20 cellular contexts compared by ENCODE assay signal in the genomic region with DNA sequence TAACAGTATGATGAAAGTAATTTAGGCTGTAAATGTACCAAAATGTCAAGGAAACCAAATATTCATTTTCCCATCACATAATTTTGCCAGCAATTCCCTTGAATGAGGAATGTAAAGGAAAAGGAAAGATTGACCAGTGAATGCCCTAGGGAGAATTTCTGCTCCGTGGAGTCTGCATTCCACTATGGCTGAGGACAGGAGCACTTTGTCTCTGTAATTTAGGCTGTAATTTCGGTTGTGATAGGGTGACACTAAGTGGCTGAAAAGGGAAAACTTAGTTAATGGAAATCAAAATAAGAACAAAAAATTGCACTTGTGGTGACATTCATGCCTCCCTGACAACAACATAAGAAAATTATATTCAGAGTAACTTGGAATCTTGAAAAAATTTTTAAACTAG. TPM values are rescaled to one million over a fixed set of nuclear protein-coding genes. Genes with fewer than 3 reads are reported as not detected.
A peak's percentile ranks its signal among the peaks of the same experiment; 100 is the strongest.
DNase-seq lines count a peak whose midpoint lies in the region; ATAC-seq, FAIRE-seq and TF ChIP-seq lines count a peak whose summit lies in the region.
"Had no signal": no experiment of that assay in that cellular context is flagged by ENCODE, and none has a peak within 500 bp of the region (broad histone marks: within the 10 kb centered on the region; RNA-seq: fewer than 3 reads in every experiment).

No MANE protein-coding gene starts in this region.

- no peaks in the 10 kb centered on the region for H3K36me3 ChIP-seq in Panc1 (ENCODE audit: control insufficient read depth, insufficient read depth, low read length)
- H3K36me3 ChIP-seq in adrenal gland (replicated peaks in 1 of 2) = no peaks in the 10 kb centered on the region
- H3K36me3 ChIP-seq: right atrium auricular region had no signal

- no peak overlapping the region for H3K4me3 ChIP-seq in A549
- H3K4me3 ChIP-seq in Panc1 (ENCODE audit: low read depth in 2 of 2, low read length in 2 of 2) = no peak overlapping the region
- no peak overlapping the region for H3K4me3 ChIP-seq in adrenal gland
- H3K4me3 ChIP-seq: dorsolateral prefrontal cortex, right atrium auricular region had no signal

- H3K4me2 ChIP-seq in A549 = peak overlapping the region; percentile 63

- POLR2A ChIA-PET in A549 (lab: Yijun Ruan, JAX) = no interaction called here
- POLR2A ChIA-PET in Panc1 (lab: Charles Lee) = no interaction called here
- POLR2A ChIA-PET in activated CD4-positive, alpha-beta memory T cell treated with anti-CD3 and anti-CD28 coated beads for 36 hours (lab: Charles Lee) = no interaction called here

- no peak overlapping the region for H3K4me3 Mint-ChIP-seq in activated T-helper 2 cell treated with anti-CD3 and anti-CD28 coated beads, Interferon-gamma antibody, Interleukin-2, Interleukin-4, amounts not matched to agents 10 μg/mL and 5 μg/mL and 100 μg/mL, durations not matched to agents 14 hours and 24 hours and 36 hours (ENCODE audit: low read depth)
- no peak overlapping the region for H3K4me3 Mint-ChIP-seq in activated CD4-positive, alpha-beta memory T cell treated with anti-CD3 and anti-CD28 coated beads for 36 hours
- H3K4me3 Mint-ChIP-seq: naive thymus-derived CD8-positive, alpha-beta T cell; stimulated activated naive B cell treated with anti-CD40 and anti-IgM and Interleukin-4, amounts not matched to agents 10 μg/mL and 1 μg/mL and 100 μg/mL, for 72 hours had no signal

- CTCF ChIA-PET in A549 (lab: Yijun Ruan, JAX) = no interaction called here
- CTCF ChIA-PET in Panc1 (lab: Charles Lee) = no interaction called here
- CTCF ChIA-PET in activated CD4-positive, alpha-beta memory T cell treated with anti-CD3 and anti-CD28 coated beads for 36 hours (lab: Charles Lee) = no interaction called here

- H3K4me1 ChIP-seq in A549 (peaks cover 29% of the 10 kb centered on the region; the same call in 2 of the 3 replicates), Panc1 (ENCODE audit: control insufficient read depth, insufficient read depth, low read length) (no peaks in the 10 kb centered on the region), adrenal gland (replicated peaks in 1 of 2) (no peaks in the 10 kb centered on the region)
- H3K4me1 ChIP-seq: right atrium auricular region had no signal

- no peak overlapping the region for H3K27ac Mint-ChIP-seq in activated T-helper 2 cell treated with anti-CD3 and anti-CD28 coated beads, Interferon-gamma antibody, Interleukin-2, Interleukin-4, amounts not matched to agents 10 μg/mL and 5 μg/mL and 100 μg/mL, durations not matched to agents 14 hours and 24 hours and 36 hours
- H3K27ac Mint-ChIP-seq in activated CD4-positive, alpha-beta memory T cell treated with anti-CD3 and anti-CD28 coated beads for 36 hours = no peak overlapping the region
- H3K27ac Mint-ChIP-seq: naive thymus-derived CD8-positive, alpha-beta T cell; stimulated activated naive B cell treated with anti-CD40 and anti-IgM and Interleukin-4, amounts not matched to agents 10 μg/mL and 1 μg/mL and 100 μg/mL, for 72 hours had no signal

- peak in 1 of 2 experiments; percentile 64; a peak in 2 of 6 replicates for ATAC-seq in A549
- ATAC-seq in Panc1 = 0 out of 2 replicates have a peak, but pooled peaks have one; percentile 66
- no peak for ATAC-seq in HG03097 (IDR thresholded peaks at IDR 0.05; ENCODE audit: low FRiP score, unreplicated experiment)
- ATAC-seq: naive thymus-derived CD8-positive, alpha-beta T cell; SK-N-SH treated with all-trans-retinoic acid at 6 μM for 48 hours; stimulated activated naive B cell treated with anti-CD40 and anti-IgM and Interleukin-4, amounts not matched to agents 10 μg/mL and 1 μg/mL and 100 μg/mL, for 72 hours had no signal

- TF ChIP-seq CTCF in A549 (IDR thresholded peaks at IDR 0.05) = no peak; the same call in 2 of the 3 replicates
- TF ChIP-seq CTCF in GM13977 (IDR thresholded peaks at IDR 0.05; ENCODE audit: extremely low read depth, insufficient read depth, missing control alignments) = peak; percentile 14
- peak; percentile 11; the same call in 1 of the 2 replicates for TF ChIP-seq CTCF in Panc1 (IDR thresholded peaks at IDR 0.05)
- TF ChIP-seq CTCF in adrenal gland (IDR thresholded peaks at IDR 0.05) = peak in 2 of 6 experiments; percentile 14 to 20

- no peaks in the 10 kb centered on the region for H3K36me3 Mint-ChIP-seq in activated T-helper 2 cell treated with anti-CD3 and anti-CD28 coated beads, Interferon-gamma antibody, Interleukin-2, Interleukin-4, amounts not matched to agents 10 μg/mL and 5 μg/mL and 100 μg/mL, durations not matched to agents 14 hours and 24 hours and 36 hours (ENCODE audit: low read depth)
- H3K36me3 Mint-ChIP-seq in activated CD4-positive, alpha-beta memory T cell treated with anti-CD3 and anti-CD28 coated beads for 36 hours = no peaks in the 10 kb centered on the region
- H3K36me3 Mint-ChIP-seq: naive thymus-derived CD8-positive, alpha-beta T cell; stimulated activated naive B cell treated with anti-CD40 and anti-IgM and Interleukin-4, amounts not matched to agents 10 μg/mL and 1 μg/mL and 100 μg/mL, for 72 hours had no signal

- H3K27ac ChIP-seq in A549 (0 out of 6 replicates have a peak overlapping the region, but pooled peaks of 1 of the 2 experiments have one; percentile 3), Panc1 (ENCODE audit: low read length) (no peak overlapping the region), adrenal gland (no peak overlapping the region)
- H3K27ac ChIP-seq: dorsolateral prefrontal cortex, right atrium auricular region had no signal

- in situ Hi-C loops in GM13977 (cut with MboI; ENCODE audit: low pct_unique_long_range_greater_than_20kb, low sequenced_read_pairs, unreplicated experiment) = no loop called here
- in situ Hi-C loops in Panc1 (cut with HindIII; ENCODE audit: low pct_unique_long_range_greater_than_20kb, low sequenced_read_pairs) = no loop called here

- peak; percentile 52 to 60 for TF ChIP-seq RAD21 in A549 (conservative IDR thresholded peaks at IDR 0.05 in 1 of 2, IDR thresholded peaks at IDR 0.05 in 1 of 2)

- no peaks in the 10 kb centered on the region for H3K9me3 Mint-ChIP-seq in activated T-helper 2 cell treated with anti-CD3 and anti-CD28 coated beads, Interferon-gamma antibody, Interleukin-2, Interleukin-4, amounts not matched to agents 10 μg/mL and 5 μg/mL and 100 μg/mL, durations not matched to agents 14 hours and 24 hours and 36 hours
- no peaks in the 10 kb centered on the region for H3K9me3 Mint-ChIP-seq in activated CD4-positive, alpha-beta memory T cell treated with anti-CD3 and anti-CD28 coated beads for 36 hours
- H3K9me3 Mint-ChIP-seq: naive thymus-derived CD8-positive, alpha-beta T cell; stimulated activated naive B cell treated with anti-CD40 and anti-IgM and Interleukin-4, amounts not matched to agents 10 μg/mL and 1 μg/mL and 100 μg/mL, for 72 hours had no signal

- no TSS peak for BruUV-seq in Panc1 (replicated peaks; lab: Mats Ljungman, UMichigan)

- intact Hi-C loops in Panc1 (cut with micrococcal nuclease; ENCODE audit: unreplicated experiment) = no loop called here
- intact Hi-C loops in activated T-helper 2 cell treated with anti-CD3 and anti-CD28 coated beads, Interferon-gamma antibody, Interleukin-2, Interleukin-4, amounts not matched to agents 10 μg/mL and 5 μg/mL and 100 μg/mL, durations not matched to agents 14 hours and 24 hours and 36 hours (cut with micrococcal nuclease) = no loop called here
- intact Hi-C loops in adrenal gland (cut with DNase I) = no loop called here
- intact Hi-C loops in activated CD4-positive, alpha-beta memory T cell treated with anti-CD3 and anti-CD28 coated beads for 36 hours (cut with micrococcal nuclease) = no loop called here

- H3K27me3 Mint-ChIP-seq in activated T-helper 2 cell treated with anti-CD3 and anti-CD28 coated beads, Interferon-gamma antibody, Interleukin-2, Interleukin-4, amounts not matched to agents 10 μg/mL and 5 μg/mL and 100 μg/mL, durations not matched to agents 14 hours and 24 hours and 36 hours (ENCODE audit: low read depth) = peaks cover 39% of the 10 kb centered on the region
- H3K27me3 Mint-ChIP-seq in activated CD4-positive, alpha-beta memory T cell treated with anti-CD3 and anti-CD28 coated beads for 36 hours = peaks cover 5% of the 10 kb centered on the region

- H3K27me3 ChIP-seq in Panc1 (ENCODE audit: control insufficient read depth, insufficient read depth, low read length) (no peaks in the 10 kb centered on the region), adrenal gland (no peaks in the 10 kb centered on the region)
- H3K27me3 ChIP-seq: dorsolateral prefrontal cortex, right atrium auricular region had no signal

- no peaks in the 10 kb centered on the region for H3K9me3 ChIP-seq in A549
- no peaks in the 10 kb centered on the region for H3K9me3 ChIP-seq in Panc1 (ENCODE audit: control insufficient read depth, insufficient read depth, low read depth, low read length)
- H3K9me3 ChIP-seq in adrenal gland (replicated peaks in 1 of 3) = no peaks in the 10 kb centered on the region
- H3K9me3 ChIP-seq: right atrium auricular region had no signal

- peaks cover 3% of the 10 kb centered on the region for H3K4me1 Mint-ChIP-seq in activated T-helper 2 cell treated with anti-CD3 and anti-CD28 coated beads, Interferon-gamma antibody, Interleukin-2, Interleukin-4, amounts not matched to agents 10 μg/mL and 5 μg/mL and 100 μg/mL, durations not matched to agents 14 hours and 24 hours and 36 hours (ENCODE audit: low read depth)
- H3K4me1 Mint-ChIP-seq in activated CD4-positive, alpha-beta memory T cell treated with anti-CD3 and anti-CD28 coated beads for 36 hours (ENCODE audit: low read depth) = no peaks in the 10 kb centered on the region
- H3K4me1 Mint-ChIP-seq: naive thymus-derived CD8-positive, alpha-beta T cell; stimulated activated naive B cell treated with anti-CD40 and anti-IgM and Interleukin-4, amounts not matched to agents 10 μg/mL and 1 μg/mL and 100 μg/mL, for 72 hours had no signal

- TF ChIP-seq EP300 in A549 (IDR thresholded peaks at IDR 0.05) = no peak

- FAIRE-seq in A549 (lab: Jason Lieb, UNC) = no peak

- WGBS in A549 (ENCODE audit: missing lambda C conversion rate) = 3% methylated on average over 2 of the region's 2 CpGs
- 19 to 39% (median 31%) methylated on average over 2 of the region's 2 CpGs for WGBS in adrenal gland, 4 donors

- TF ChIP-seq POLR2A in A549 (IDR thresholded peaks at IDR 0.05; ENCODE audit: low read length) (no peak), adrenal gland (IDR thresholded peaks at IDR 0.05) (no peak)

- DNase-seq in A549 (ENCODE audit: low read depth in 1 of 2, low spot score in 1 of 2) = peak in 1 of 2 experiments; percentile 26
- no peak for DNase-seq in GM13977 (ENCODE audit: low spot score)
- DNase-seq in Panc1 (ENCODE audit: low read depth, low spot score) = no peak
- peak; percentile 20 for DNase-seq in fibroblast of peridontal ligament (ENCODE audit: extremely low read depth)
- DNase-seq in activated T-helper 2 cell treated with anti-CD3 and anti-CD28 coated beads, Interferon-gamma antibody, Interleukin-2, Interleukin-4, amounts not matched to agents 10 μg/mL and 5 μg/mL and 100 μg/mL, durations not matched to agents 14 hours and 24 hours and 36 hours (ENCODE audit: low spot score) = no peak
- no peak for DNase-seq in adrenal gland
- DNase-seq in activated CD4-positive, alpha-beta memory T cell treated with anti-CD3 and anti-CD28 coated beads for 36 hours = no peak
- DNase-seq: activated CD4-positive, CD25-positive, alpha-beta regulatory T cell treated with anti-CD3 and anti-CD28 coated beads, Interleukin-2, amount 50 U/mL, for 72 hours; activated T-cell treated with anti-CD3 and anti-CD28 coated beads, Interleukin-2, amount 50 U/mL, for 1 hour; amygdala; dorsolateral prefrontal cortex; naive thymus-derived CD8-positive, alpha-beta T cell; NCI-H1694; NCI-H774; stimulated activated CD4-positive, alpha-beta T cell treated with anti-CD3 and anti-CD28 coated beads, Interleukin-4, amount 100 ng/mL, for 4 hours; stimulated activated naive B cell treated with anti-CD40 and anti-IgM and Interleukin-4, amounts not matched to agents 10 μg/mL and 1 μg/mL and 100 μg/mL, for 72 hours had no signal

RNA-seq across cellular contexts. Expression of gene TMEM207, which starts 8.3 kb away (rescaled TPM):
- polyA plus RNA-seq in A549 (2011; rRNA removed) (not detected in 2 replicates), A549 (2017; fragmentation: RNase III; extraction: RNeasy Plus Mini Kit Qiagen cat#74134 plus additional on column Dnase treatment) (not detected in 3 replicates), adrenal gland (not detected)
- polyA plus RNA-seq in A549 (2012; cell fraction: cytosol; rRNA removed) = not detected in 2 replicates
- polyA plus RNA-seq in A549 (2012; cell fraction: nucleus; rRNA removed) = not detected in 2 replicates
- polyA minus RNA-seq in A549 (2011; rRNA and poly(A)+ RNA removed) = not detected in 2 replicates
- total RNA-seq in Panc1 (2021; ENCODE audit: unreplicated experiment) (not detected), adrenal gland (not detected)
- polyA plus RNA-seq in Panc1 (2012; ENCODE audit: insufficient read length) = not detected
- not detected in 2 replicates for total RNA-seq in activated T-helper 2 cell treated with anti-CD3 and anti-CD28 coated beads, Interferon-gamma antibody, Interleukin-2, Interleukin-4, amounts not matched to agents 10 μg/mL and 5 μg/mL and 100 μg/mL, durations not matched to agents 14 hours and 24 hours and 36 hours
- not detected for total RNA-seq in activated CD4-positive, alpha-beta memory T cell treated with anti-CD3 and anti-CD28 coated beads for 36 hours
- total RNA-seq: dorsolateral prefrontal cortex; naive thymus-derived CD8-positive, alpha-beta T cell; right atrium auricular region; urinary bladder had no signal
- polyA plus RNA-seq: naive thymus-derived CD8-positive, alpha-beta T cell; urinary bladder had no signal

RNA-seq across cellular contexts. Expression of gene IL1RAP, which starts 55.8 kb away (rescaled TPM):
- polyA plus RNA-seq in A549 (2011; rRNA removed) (18.3 and 18.5 TPM in 2 replicates), A549 (2017; fragmentation: RNase III; extraction: RNeasy Plus Mini Kit Qiagen cat#74134 plus additional on column Dnase treatment) (3.9 to 4.6 TPM (median 4.6 TPM) in 3 replicates), adrenal gland (1 to 10 TPM in 2 of 3 donors, under 1 TPM in 1; 0.97 to 4.1 (median 1.1) TPM)
- polyA plus RNA-seq in A549 (2012; cell fraction: cytosol; rRNA removed) = 4.2 and 5.0 TPM in 2 replicates
- polyA plus RNA-seq in A549 (2012; cell fraction: nucleus; rRNA removed) = 2.3 and 6.2 TPM in 2 replicates
- polyA minus RNA-seq in A549 (2011; rRNA and poly(A)+ RNA removed) = 38.7 and 39.1 TPM in 2 replicates
- total RNA-seq in Panc1 (2021; ENCODE audit: unreplicated experiment) (5.2 TPM), adrenal gland (10 to 100 TPM in 2 of 8 donors, 1 to 10 TPM in 6; 4.2 to 17.1 (median 7.9) TPM)
- polyA plus RNA-seq in Panc1 (2012; ENCODE audit: insufficient read length) = 2.3 TPM
- total RNA-seq in activated T-helper 2 cell treated with anti-CD3 and anti-CD28 coated beads, Interferon-gamma antibody, Interleukin-2, Interleukin-4, amounts not matched to agents 10 μg/mL and 5 μg/mL and 100 μg/mL, durations not matched to agents 14 hours and 24 hours and 36 hours = 34.5 and 38.6 TPM in 2 replicates
- 10 to 100 TPM; 14.8 to 15.8 TPM for total RNA-seq in activated CD4-positive, alpha-beta memory T cell treated with anti-CD3 and anti-CD28 coated beads for 36 hours
